Comparison of ENCODE assay signal across 1 cellular context in the genomic region with DNA sequence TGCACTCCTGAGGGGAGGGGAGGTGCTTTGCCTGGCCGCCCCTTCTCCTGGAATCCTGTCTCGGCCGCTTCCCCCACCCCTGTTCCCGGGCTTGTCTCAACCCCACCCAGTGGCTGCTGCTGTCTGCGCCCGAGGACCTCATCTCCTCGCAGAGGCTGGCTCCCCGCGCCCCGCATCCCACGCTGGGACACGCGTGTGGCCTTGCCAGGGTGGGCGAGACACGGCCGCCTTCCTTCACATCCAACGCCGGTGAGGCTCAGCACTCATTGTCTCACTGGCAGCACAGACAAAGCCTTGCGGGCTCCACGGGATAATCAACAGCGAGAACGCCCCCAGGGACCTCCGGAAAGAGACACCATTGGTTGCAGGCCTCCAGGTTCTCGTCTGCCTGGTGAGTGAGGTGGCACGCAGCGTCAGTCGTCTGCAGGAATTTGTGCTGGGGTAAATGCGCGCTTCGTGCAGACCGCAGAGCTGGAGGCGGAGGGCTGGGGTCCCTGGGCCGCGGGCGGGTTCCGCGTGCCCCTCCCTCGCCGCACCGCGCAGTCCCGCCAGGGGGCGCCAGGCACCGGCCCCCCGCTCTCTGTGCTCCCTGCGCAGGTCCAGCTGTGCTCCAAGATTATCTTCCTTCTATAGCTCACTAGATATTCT.
TF ChIP-seq lines count a peak whose summit lies in the region.

No MANE protein-coding gene starts in this region.

TF ChIP-seq in GM23338, 12 proteins besides CTCF, POLR2A, EP300 and RAD21 (continued from another document):
- TF ChIP-seq, protein P1, sequence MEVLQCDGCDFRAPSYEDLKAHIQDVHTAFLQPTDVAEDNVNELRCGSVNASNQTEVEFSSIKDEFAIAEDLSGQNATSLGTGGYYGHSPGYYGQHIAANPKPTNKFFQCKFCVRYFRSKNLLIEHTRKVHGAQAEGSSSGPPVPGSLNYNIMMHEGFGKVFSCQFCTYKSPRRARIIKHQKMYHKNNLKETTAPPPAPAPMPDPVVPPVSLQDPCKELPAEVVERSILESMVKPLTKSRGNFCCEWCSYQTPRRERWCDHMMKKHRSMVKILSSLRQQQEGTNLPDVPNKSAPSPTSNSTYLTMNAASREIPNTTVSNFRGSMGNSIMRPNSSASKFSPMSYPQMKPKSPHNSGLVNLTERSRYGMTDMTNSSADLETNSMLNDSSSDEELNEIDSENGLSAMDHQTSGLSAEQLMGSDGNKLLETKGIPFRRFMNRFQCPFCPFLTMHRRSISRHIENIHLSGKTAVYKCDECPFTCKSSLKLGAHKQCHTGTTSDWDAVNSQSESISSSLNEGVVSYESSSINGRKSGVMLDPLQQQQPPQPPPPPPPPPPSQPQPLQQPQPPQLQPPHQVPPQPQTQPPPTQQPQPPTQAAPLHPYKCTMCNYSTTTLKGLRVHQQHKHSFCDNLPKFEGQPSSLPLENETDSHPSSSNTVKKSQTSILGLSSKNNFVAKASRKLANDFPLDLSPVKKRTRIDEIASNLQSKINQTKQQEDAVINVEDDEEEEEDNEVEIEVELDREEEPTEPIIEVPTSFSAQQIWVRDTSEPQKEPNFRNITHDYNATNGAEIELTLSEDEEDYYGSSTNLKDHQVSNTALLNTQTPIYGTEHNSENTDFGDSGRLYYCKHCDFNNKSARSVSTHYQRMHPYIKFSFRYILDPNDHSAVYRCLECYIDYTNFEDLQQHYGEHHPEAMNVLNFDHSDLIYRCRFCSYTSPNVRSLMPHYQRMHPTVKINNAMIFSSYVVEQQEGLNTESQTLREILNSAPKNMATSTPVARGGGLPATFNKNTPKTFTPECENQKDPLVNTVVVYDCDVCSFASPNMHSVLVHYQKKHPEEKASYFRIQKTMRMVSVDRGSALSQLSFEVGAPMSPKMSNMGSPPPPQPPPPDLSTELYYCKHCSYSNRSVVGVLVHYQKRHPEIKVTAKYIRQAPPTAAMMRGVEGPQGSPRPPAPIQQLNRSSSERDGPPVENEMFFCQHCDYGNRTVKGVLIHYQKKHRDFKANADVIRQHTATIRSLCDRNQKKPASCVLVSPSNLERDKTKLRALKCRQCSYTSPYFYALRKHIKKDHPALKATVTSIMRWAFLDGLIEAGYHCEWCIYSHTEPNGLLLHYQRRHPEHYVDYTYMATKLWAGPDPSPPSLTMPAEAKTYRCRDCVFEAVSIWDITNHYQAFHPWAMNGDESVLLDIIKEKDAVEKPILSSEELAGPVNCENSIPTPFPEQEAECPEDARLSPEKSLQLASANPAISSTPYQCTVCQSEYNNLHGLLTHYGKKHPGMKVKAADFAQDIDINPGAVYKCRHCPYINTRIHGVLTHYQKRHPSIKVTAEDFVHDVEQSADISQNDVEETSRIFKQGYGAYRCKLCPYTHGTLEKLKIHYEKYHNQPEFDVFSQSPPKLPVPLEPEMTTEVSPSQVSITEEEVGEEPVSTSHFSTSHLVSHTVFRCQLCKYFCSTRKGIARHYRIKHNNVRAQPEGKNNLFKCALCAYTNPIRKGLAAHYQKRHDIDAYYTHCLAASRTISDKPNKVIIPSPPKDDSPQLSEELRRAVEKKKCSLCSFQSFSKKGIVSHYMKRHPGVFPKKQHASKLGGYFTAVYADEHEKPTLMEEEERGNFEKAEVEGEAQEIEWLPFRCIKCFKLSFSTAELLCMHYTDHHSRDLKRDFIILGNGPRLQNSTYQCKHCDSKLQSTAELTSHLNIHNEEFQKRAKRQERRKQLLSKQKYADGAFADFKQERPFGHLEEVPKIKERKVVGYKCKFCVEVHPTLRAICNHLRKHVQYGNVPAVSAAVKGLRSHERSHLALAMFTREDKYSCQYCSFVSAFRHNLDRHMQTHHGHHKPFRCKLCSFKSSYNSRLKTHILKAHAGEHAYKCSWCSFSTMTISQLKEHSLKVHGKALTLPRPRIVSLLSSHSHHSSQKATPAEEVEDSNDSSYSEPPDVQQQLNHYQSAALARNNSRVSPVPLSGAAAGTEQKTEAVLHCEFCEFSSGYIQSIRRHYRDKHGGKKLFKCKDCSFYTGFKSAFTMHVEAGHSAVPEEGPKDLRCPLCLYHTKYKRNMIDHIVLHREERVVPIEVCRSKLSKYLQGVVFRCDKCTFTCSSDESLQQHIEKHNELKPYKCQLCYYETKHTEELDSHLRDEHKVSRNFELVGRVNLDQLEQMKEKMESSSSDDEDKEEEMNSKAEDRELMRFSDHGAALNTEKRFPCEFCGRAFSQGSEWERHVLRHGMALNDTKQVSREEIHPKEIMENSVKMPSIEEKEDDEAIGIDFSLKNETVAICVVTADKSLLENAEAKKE (CRISPR knock-in tag; IDR thresholded peaks at IDR 0.05), result no peak
